In the genomic region with DNA sequence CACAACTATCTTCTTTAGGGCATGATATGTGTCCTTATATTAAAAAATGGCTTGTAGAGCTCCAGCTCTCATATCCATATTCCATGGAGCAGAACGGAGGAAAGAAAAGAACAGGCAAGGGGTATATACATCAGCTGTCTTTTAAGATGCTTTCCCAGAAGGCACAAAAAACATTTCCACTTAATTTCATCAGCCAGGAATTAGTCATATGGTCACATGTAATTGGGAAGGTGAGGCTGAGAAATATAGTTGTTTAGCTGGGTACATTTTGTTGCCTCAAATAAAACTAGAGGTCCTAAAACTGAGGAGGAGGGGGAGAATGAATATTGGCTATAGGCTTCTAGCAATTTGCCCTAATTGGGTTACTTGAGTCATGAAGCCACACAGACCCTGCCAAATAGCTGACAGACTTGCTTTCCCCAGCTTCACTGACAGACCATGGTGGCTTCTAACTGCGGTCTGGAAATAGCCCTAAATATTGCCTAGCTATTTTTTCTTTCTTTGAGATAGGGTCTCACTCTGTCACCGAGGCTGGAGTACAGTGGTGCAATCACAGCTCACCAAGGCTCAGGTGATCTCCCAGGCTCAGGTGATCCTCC, we compare ENCODE assay signal across 28 cellular contexts. TPM values are rescaled to one million over a fixed set of nuclear protein-coding genes. Genes with fewer than 3 reads are reported as not detected.
A peak's percentile ranks its signal among the peaks of the same experiment; 100 is the strongest.
DNase-seq lines count a peak whose midpoint lies in the region; ATAC-seq and TF ChIP-seq lines count a peak whose summit lies in the region.
"Had no signal": no experiment of that assay in that cellular context is flagged by ENCODE, and none has a peak within 500 bp of the region (broad histone marks: within the 10 kb centered on the region; RNA-seq: fewer than 3 reads in every experiment).

No MANE protein-coding gene starts in this region.

- H3K4me1 ChIP-seq in ACC112 (ENCODE audit: control insufficient read depth, insufficient read depth, low read length, unreplicated experiment): peaks cover 33% of the 10 kb centered on the region
- peaks cover 45% of the 10 kb centered on the region for H3K4me1 ChIP-seq in GM23248 (ENCODE audit: insufficient read depth)
- H3K4me1 ChIP-seq in fibroblast of lung (ENCODE audit: control insufficient read depth, extremely low read depth, insufficient read depth, low read length): peaks cover 11% of the 10 kb centered on the region
- H3K4me1 ChIP-seq in HAP-1: no peaks in the 10 kb centered on the region

- peaks cover 13% of the 10 kb centered on the region for H3K4me1 Mint-ChIP-seq in T-helper 17 cell

- in situ Hi-C loops in GM23248 (cut with MboI) (loop anchor here (10.0 kb wide), 2 partner anchors 509 to 729 kb away; no protein-coding TSS in a partner anchor), HAP-1 (cut with MboI; ENCODE audit: low sequenced_read_pairs) (loop anchor here (5.0 kb wide), 1 partner anchor 497 kb away; no protein-coding TSS in a partner anchor)

- 85 to 87% methylated on average over 3 of the region's 3 CpGs for WGBS in GM23248 (ENCODE audit: low coverage in 1 of 2, low lambda C conversion rate in 2 of 2, missing lambda C conversion rate in 2 of 2), 2 experiments

- DNase-seq in GM23248 (peak; percentile 68), T-helper 17 cell (no peak), fibroblast of lung (ENCODE audit: low read depth in 2 of 2) (peak; percentile 3 to 92), HAP-1 (ENCODE audit: low spot score in 2 of 2) (no peak), NCI-H1092 (lab: John Stamatoyannopoulos, UW) (no peak)
- DNase-seq: activated CD4-positive, alpha-beta T cell treated with anti-CD3 and anti-CD28 coated beads for 1 hour; activated naive CD8-positive, alpha-beta T cell treated with anti-CD3 and anti-CD28 coated beads, Interleukin-2, amount 50 U/mL, for 24 hours; CD8-positive, alpha-beta memory T cell; DMS79 treated with DMSO at 0.1 percent for 48 hours; esophagus squamous epithelium; hippocampal formation; islet precursor cell; Karpas-422; lower lobe of right lung; NCI-H1417; NCI-H2171; ovary; stimulated activated CD4-positive, alpha-beta T cell treated with anti-CD3 and anti-CD28 coated beads, Interleukin-1b, Interleukin-23, amount 100 ng/mL, for 48 hours; stimulated activated naive CD4-positive, alpha-beta T cell treated with Interleukin-2 at 50 U/mL for 16 hours; T1000; thyroid gland had no signal

- no peak overlapping the region for H3K4me3 ChIP-seq in ACC112 (ENCODE audit: low read depth, low read length)
- no peak overlapping the region for H3K4me3 ChIP-seq in GM23248
- H3K4me3 ChIP-seq in fibroblast of lung (replicated peaks in 1 of 4; ENCODE audit: control extremely low read depth in 1 of 4, insufficient read depth in 1 of 4, low read depth in 3 of 4, low read length in 4 of 4): no peak overlapping the region
- H3K4me3 ChIP-seq in HAP-1: no peak overlapping the region
- H3K4me3 ChIP-seq: cardiac muscle cell, esophagus squamous epithelium, GM23338, lower lobe of right lung, ovary, SK-N-MC, thyroid gland had no signal

- H3K27me3 Mint-ChIP-seq in T-helper 17 cell: no peaks in the 10 kb centered on the region
- H3K27me3 Mint-ChIP-seq: activated naive CD8-positive, alpha-beta T cell treated with anti-CD3 and anti-CD28 coated beads, Interleukin-2, amount 50 U/mL, for 24 hours; CD8-positive, alpha-beta memory T cell had no signal

- no peak for TF ChIP-seq CTCF in fibroblast of lung (conservative IDR thresholded peaks at IDR 0.05 in 1 of 2, IDR thresholded peaks at IDR 0.05 in 1 of 2; ENCODE audit: low read depth in 1 of 2, low read length in 2 of 2)

- H3K4me2 ChIP-seq in GM23248 (ENCODE audit: unreplicated experiment) (peak overlapping the region; percentile 10), fibroblast of lung (ENCODE audit: extremely low read depth, insufficient read depth, low read length) (no peak overlapping the region)
- H3K4me2 ChIP-seq: GM23338 had no signal

- no peaks in the 10 kb centered on the region for H4K20me1 ChIP-seq in GM23248 (ENCODE audit: insufficient read depth)
- no peaks in the 10 kb centered on the region for H4K20me1 ChIP-seq in fibroblast of lung (ENCODE audit: control insufficient read depth, extremely low read depth, insufficient read depth, low read length)

- no peaks in the 10 kb centered on the region for H3K36me3 ChIP-seq in ACC112 (ENCODE audit: insufficient read depth, low read length)
- no peaks in the 10 kb centered on the region for H3K36me3 ChIP-seq in GM23248 (ENCODE audit: low read depth)
- H3K36me3 ChIP-seq in fibroblast of lung (ENCODE audit: control insufficient read depth, insufficient read depth, low read length): no peaks in the 10 kb centered on the region
- H3K36me3 ChIP-seq in HAP-1 (replicated peaks): peaks cover 7% of the 10 kb centered on the region; the same call in 1 of the 2 replicates
- H3K36me3 ChIP-seq: cardiac muscle cell, lower lobe of right lung, ovary, thyroid gland had no signal

- H3K27ac ChIP-seq in ACC112 (ENCODE audit: low read depth, low read length) (peak overlapping the region; percentile 50), GM23248 (peak overlapping the region; percentile 57), fibroblast of lung (ENCODE audit: insufficient read depth, low read length) (no peak overlapping the region)
- H3K27ac ChIP-seq: cardiac muscle cell, esophagus squamous epithelium, lower lobe of right lung, ovary, SK-N-MC, thyroid gland had no signal

- H3K9me2 ChIP-seq in GM23248 (ENCODE audit: insufficient read depth): no peaks in the 10 kb centered on the region

- no peaks in the 10 kb centered on the region for H3K9me3 ChIP-seq in GM23248 (ENCODE audit: low read depth)
- no peaks in the 10 kb centered on the region for H3K9me3 ChIP-seq in T-helper 17 cell (ENCODE audit: control insufficient read depth, low read length, poor library complexity, severe bottlenecking)
- no peaks in the 10 kb centered on the region for H3K9me3 ChIP-seq in fibroblast of lung (ENCODE audit: control insufficient read depth, insufficient read depth, low read depth, low read length)
- H3K9me3 ChIP-seq in HAP-1: no peaks in the 10 kb centered on the region
- H3K9me3 ChIP-seq: esophagus squamous epithelium, lower lobe of right lung, ovary, thyroid gland had no signal

- H3K36me3 Mint-ChIP-seq in T-helper 17 cell (ENCODE audit: low read depth): peaks cover 3% of the 10 kb centered on the region

- peak overlapping the region; percentile 39 for H3K4me3 Mint-ChIP-seq in T-helper 17 cell
- H3K4me3 Mint-ChIP-seq: activated naive CD8-positive, alpha-beta T cell treated with anti-CD3 and anti-CD28 coated beads, Interleukin-2, amount 50 U/mL, for 24 hours; CD8-positive, alpha-beta memory T cell; GM23338 had no signal

- H2AFZ ChIP-seq in ACC112 (ENCODE audit: low read length, unreplicated experiment) (no peak overlapping the region), GM23248 (peak overlapping the region; percentile 49; the same call in 1 of the 2 replicates), fibroblast of lung (ENCODE audit: low read length) (no peak overlapping the region)
- H2AFZ ChIP-seq: GM23338 had no signal

- H3F3A ChIP-seq in GM23248 (ENCODE audit: insufficient read depth): peaks cover 24% of the 10 kb centered on the region

- H3K79me2 ChIP-seq in ACC112 (ENCODE audit: control insufficient read depth, insufficient read depth, low read length, unreplicated experiment) (no peaks in the 10 kb centered on the region), GM23248 (ENCODE audit: insufficient read depth) (no peaks in the 10 kb centered on the region), fibroblast of lung (ENCODE audit: control insufficient read depth, insufficient read depth, low read length) (no peaks in the 10 kb centered on the region)

- no peak overlapping the region for H3K27ac Mint-ChIP-seq in T-helper 17 cell
- H3K27ac Mint-ChIP-seq: activated naive CD8-positive, alpha-beta T cell treated with anti-CD3 and anti-CD28 coated beads, Interleukin-2, amount 50 U/mL, for 24 hours; GM23338 had no signal

- ATAC-seq in T-helper 17 cell (no peak), HG03457 (IDR thresholded peaks at IDR 0.05; ENCODE audit: unreplicated experiment) (no peak), GM21390 (IDR thresholded peaks at IDR 0.05; ENCODE audit: unreplicated experiment) (no peak)
- ATAC-seq: activated naive CD8-positive, alpha-beta T cell treated with anti-CD3 and anti-CD28 coated beads, Interleukin-2, amount 50 U/mL, for 24 hours; GM23338; lower lobe of right lung; sciatic nerve had no signal

- H3K27me3 ChIP-seq in ACC112 (ENCODE audit: insufficient read depth, low read length) (no peaks in the 10 kb centered on the region), GM23248 (replicated peaks; ENCODE audit: insufficient read depth) (no peaks in the 10 kb centered on the region), fibroblast of lung (ENCODE audit: control insufficient read depth, insufficient read depth, low read length) (no peaks in the 10 kb centered on the region), HAP-1 (ENCODE audit: low read depth) (no peaks in the 10 kb centered on the region)
- H3K27me3 ChIP-seq: cardiac muscle cell, esophagus squamous epithelium, ovary, thyroid gland had no signal

- H3K9ac ChIP-seq in GM23248: peak overlapping the region; percentile 52
- no peak overlapping the region for H3K9ac ChIP-seq in fibroblast of lung (ENCODE audit: insufficient read depth, low read length)

RNA-seq across cellular contexts. Expression of a gene that starts 20.0 kb away (rescaled TPM):
- total RNA-seq in GM23248 (2014; rRNA removed; shearing (Covaris generic)): 7.2 and 15.5 TPM in 2 replicates
- polyA plus RNA-seq in GM23248 (2016; fragmentation: Nextera tagmentation; extraction: Ambion mirVana) (18.6 and 18.7 TPM in 2 replicates), fibroblast of lung (14.5 and 17.2 TPM in 2 replicates)
- total RNA-seq in T-helper 17 cell (10 to 100 TPM; 19.8 to 29.4 TPM), fibroblast of lung (22.6 and 24.8 TPM in 2 replicates)
- polyA plus RNA-seq in fibroblast of lung (2012): 14.6 and 19.2 TPM in 2 replicates
- polyA minus RNA-seq in fibroblast of lung (ENCODE audit: low replicate concordance): 2.3 and 6.0 TPM in 2 replicates

RNA-seq across cellular contexts. Expression of a gene that starts 20.1 kb away (rescaled TPM):
- total RNA-seq in GM23248 (2014; rRNA removed; shearing (Covaris generic)): 5.3 and 6.6 TPM in 2 replicates
- polyA plus RNA-seq in GM23248 (2016; fragmentation: Nextera tagmentation; extraction: Ambion mirVana) (7.0 TPM in 2 replicates), fibroblast of lung (5.3 and 5.8 TPM in 2 replicates)
- total RNA-seq in T-helper 17 cell (10 to 100 TPM in 1 of 2 donors, 1 to 10 TPM in 1; 9.4 to 15.7 TPM), fibroblast of lung (7.4 and 10.1 TPM in 2 replicates)
- polyA plus RNA-seq in fibroblast of lung (2012): 4.1 and 4.3 TPM in 2 replicates
- 0.75 and 0.93 TPM in 2 replicates for polyA minus RNA-seq in fibroblast of lung (ENCODE audit: low replicate concordance)

Comparison
In these comparisons a context has a peak if more than half of its experiments do, and no peak if none do; other contexts are left out.
1. DNase-seq: peak in GM23248 (single experiment) and fibroblast of lung (2 of 2); none in T-helper 17 cell (0 of 3), HAP-1 (0 of 2) and NCI-H1092 (single experiment).